In genomic region chr4:152591361-152591760, GRCh38 we compare ENCODE assay signal across 9 cellular contexts. TPM values are rescaled to one million over a fixed set of nuclear protein-coding genes. Genes with fewer than 3 reads are reported as not detected.
A peak's percentile ranks its signal among the peaks of the same experiment; 100 is the strongest.
DNase-seq lines count a peak whose midpoint lies in the region; ATAC-seq and TF ChIP-seq lines count a peak whose summit lies in the region.
"Had no signal": no experiment of that assay in that cellular context is flagged by ENCODE, and none has a peak within 500 bp of the region (broad histone marks: within the 10 kb centered on the region; RNA-seq: fewer than 3 reads in every experiment).

No MANE protein-coding gene starts in this region.

- H4K20me1 ChIP-seq in osteoblast (ENCODE audit: insufficient read depth, low read length) = no peaks in the 10 kb centered on the region
- H4K20me1 ChIP-seq: BLaER1 had no signal

- peak overlapping the region; percentile 70 for H3K4me2 ChIP-seq in osteoblast (ENCODE audit: insufficient read depth, low read length)
- H3K4me2 ChIP-seq: BLaER1 had no signal

- H3K36me3 ChIP-seq in osteoblast (ENCODE audit: insufficient read depth, low read length) = no peaks in the 10 kb centered on the region
- H3K36me3 ChIP-seq: BLaER1 had no signal

- POLR2A ChIA-PET in activated CD4-positive, alpha-beta memory T cell treated with anti-CD3 and anti-CD28 coated beads, Interleukin-2, amount 10 ng/mL, durations not matched to agents 7 days and 5 days (lab: Charles Lee) = interaction anchor here (1.1 kb wide), 1 partner anchor 57 kb away, joined by 3 read pairs; no protein-coding TSS in a partner anchor

- DNase-seq in NCI-H82 (lab: John Stamatoyannopoulos, UW) (peak; percentile 59), NCI-H82 treated with DMSO at 0.1 percent for 48 hours (lab: John Stamatoyannopoulos, UW; ENCODE audit: unreplicated experiment) (no peak), fibroblast of mammary gland (ENCODE audit: low read depth) (peak; percentile 69), osteoblast (ENCODE audit: insufficient read length, low spot score, missing footprints) (no peak), KBM-7 (no peak)
- peak; percentile 24 for DNase-seq in activated CD4-positive, alpha-beta memory T cell treated with anti-CD3 and anti-CD28 coated beads, Interleukin-2, amount 10 ng/mL, durations not matched to agents 7 days and 5 days

- peak overlapping the region; percentile 14 for H2AFZ ChIP-seq in osteoblast (ENCODE audit: low read length)

- ATAC-seq in HG02870 (IDR thresholded peaks at IDR 0.05; ENCODE audit: unreplicated experiment) (no peak), GM21529 (IDR thresholded peaks at IDR 0.05; ENCODE audit: unreplicated experiment) (no peak)

- no peaks in the 10 kb centered on the region for H3K9me3 Mint-ChIP-seq in activated CD4-positive, alpha-beta memory T cell treated with anti-CD3 and anti-CD28 coated beads, Interleukin-2, amount 10 ng/mL, durations not matched to agents 7 days and 5 days

- no peaks in the 10 kb centered on the region for H3K27me3 Mint-ChIP-seq in activated CD4-positive, alpha-beta memory T cell treated with anti-CD3 and anti-CD28 coated beads, Interleukin-2, amount 10 ng/mL, durations not matched to agents 7 days and 5 days

- no peak for TF ChIP-seq CTCF in fibroblast of mammary gland (conservative IDR thresholded peaks at IDR 0.05; ENCODE audit: control insufficient read depth, insufficient read depth, low read depth, low read length)
- no peak for TF ChIP-seq CTCF in osteoblast (IDR thresholded peaks at IDR 0.05; ENCODE audit: extremely low read depth, low read depth, low read length)

- H3K4me1 ChIP-seq in osteoblast (ENCODE audit: insufficient read depth, low read length) = peaks cover 19% of the 10 kb centered on the region

- H3K36me3 Mint-ChIP-seq in activated CD4-positive, alpha-beta memory T cell treated with anti-CD3 and anti-CD28 coated beads, Interleukin-2, amount 10 ng/mL, durations not matched to agents 7 days and 5 days (ENCODE audit: low read depth) = no peaks in the 10 kb centered on the region

- no peak overlapping the region for H3K27ac ChIP-seq in osteoblast (ENCODE audit: low read depth, low read length)
- H3K27ac ChIP-seq: BLaER1 had no signal

- H3K79me2 ChIP-seq in osteoblast (ENCODE audit: insufficient read depth, low read length) = no peaks in the 10 kb centered on the region

- H3K4me3 ChIP-seq in fibroblast of mammary gland (ENCODE audit: control insufficient read depth, low read depth, low read length) = no peak overlapping the region
- H3K4me3 ChIP-seq in osteoblast (ENCODE audit: insufficient read depth, low read length) = peak overlapping the region; percentile 48
- H3K4me3 ChIP-seq: BLaER1 had no signal

- H3K27me3 ChIP-seq in osteoblast (ENCODE audit: insufficient read depth, low read length) = peaks cover 20% of the 10 kb centered on the region
- H3K27me3 ChIP-seq: BLaER1 had no signal

- H3K4me3 Mint-ChIP-seq in activated CD4-positive, alpha-beta memory T cell treated with anti-CD3 and anti-CD28 coated beads, Interleukin-2, amount 10 ng/mL, durations not matched to agents 7 days and 5 days = no peak overlapping the region

- no peak overlapping the region for H3K27ac Mint-ChIP-seq in activated CD4-positive, alpha-beta memory T cell treated with anti-CD3 and anti-CD28 coated beads, Interleukin-2, amount 10 ng/mL, durations not matched to agents 7 days and 5 days

- CTCF ChIA-PET in activated CD4-positive, alpha-beta memory T cell treated with anti-CD3 and anti-CD28 coated beads, Interleukin-2, amount 10 ng/mL, durations not matched to agents 7 days and 5 days (lab: Charles Lee) = no interaction called here

- peaks cover 2% of the 10 kb centered on the region for H3K4me1 Mint-ChIP-seq in activated CD4-positive, alpha-beta memory T cell treated with anti-CD3 and anti-CD28 coated beads, Interleukin-2, amount 10 ng/mL, durations not matched to agents 7 days and 5 days

- in situ Hi-C loops in KBM-7 (cut with MboI; ENCODE audit: low pct_unique_long_range_greater_than_20kb, low sequenced_read_pairs) = no loop called here

- H3K9me3 ChIP-seq in osteoblast (ENCODE audit: low read depth, low read length) = no peaks in the 10 kb centered on the region
- H3K9me3 ChIP-seq: BLaER1 had no signal

RNA-seq across cellular contexts. Expression of gene FBXW7, which starts 55.5 kb away (rescaled TPM):
- 10 to 100 TPM; 59.8 to 66.8 TPM for total RNA-seq in activated CD4-positive, alpha-beta memory T cell treated with anti-CD3 and anti-CD28 coated beads, Interleukin-2, amount 10 ng/mL, durations not matched to agents 7 days and 5 days
- total RNA-seq in osteoblast = 74.9 and 76.3 TPM in 2 replicates

Comparison
In these comparisons a context has a peak if more than half of its experiments do, and no peak if none do; other contexts are left out.
1. DNase-seq: peak in NCI-H82 (single experiment), activated CD4-positive, alpha-beta memory T cell treated with anti-CD3 and anti-CD28 coated beads, Interleukin-2, amount 10 ng/mL, durations not matched to agents 7 days and 5 days (single experiment) and fibroblast of mammary gland (single experiment); none in NCI-H82 treated with DMSO at 0.1 percent for 48 hours (single experiment), osteoblast (single experiment) and KBM-7 (single experiment).